ENCODE assay signal across 2 cellular contexts in the genomic region with DNA sequence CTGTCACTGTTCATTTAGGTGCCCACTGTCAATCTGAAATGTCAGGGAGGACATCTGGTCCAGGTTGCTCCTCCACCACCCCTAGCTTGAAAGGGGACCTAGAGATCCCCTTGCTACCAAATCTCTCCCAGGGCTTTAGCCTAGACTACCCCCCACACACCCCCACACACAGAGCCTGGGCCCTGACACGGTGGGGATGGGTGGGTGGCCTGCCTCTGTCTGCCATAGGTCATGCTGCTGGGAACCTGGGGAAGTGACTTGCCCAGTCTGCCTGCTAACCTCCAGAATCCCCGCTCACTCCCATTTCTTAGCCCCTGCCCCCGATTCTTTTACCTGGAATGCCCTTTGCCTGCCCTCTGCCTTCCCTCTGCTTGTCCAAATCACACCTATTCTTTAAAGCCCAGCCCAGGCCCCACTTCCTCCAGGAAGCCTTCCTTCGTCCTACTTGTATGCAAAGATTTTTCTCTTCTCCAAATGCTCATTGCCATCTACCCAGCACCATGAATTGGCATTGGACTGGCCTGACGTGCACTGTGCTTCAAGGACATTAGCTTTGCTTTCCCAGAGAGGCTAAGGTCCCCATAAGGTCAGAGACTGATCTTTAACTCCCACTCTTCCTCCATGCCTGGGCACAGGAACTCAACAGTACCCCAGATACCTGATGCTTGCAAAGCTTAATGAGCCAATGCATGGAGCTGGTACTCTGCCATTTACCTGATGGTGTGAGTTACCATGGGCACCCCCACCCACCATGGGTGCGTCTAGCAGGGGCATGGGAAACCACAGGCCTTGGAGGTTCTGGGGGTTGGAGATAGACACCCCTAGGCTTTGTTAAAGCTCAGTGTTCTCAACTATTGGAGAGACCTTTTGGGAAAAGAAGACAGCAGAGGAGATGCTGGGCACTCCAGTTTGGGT.
TF ChIP-seq lines count a peak whose summit lies in the region.

No MANE protein-coding gene starts in this region.

TF ChIP-seq in H1, 55 proteins besides CTCF, POLR2A, EP300 and RAD21:
- TF ChIP-seq TBP (IDR thresholded peaks at IDR 0.05; ENCODE audit: low read depth, low read length) = no peak
TF ChIP-seq in H1: peak in this region for 0.

TF ChIP-seq in neural cell, 6 proteins besides CTCF, POLR2A, EP300 and RAD21:
- TF ChIP-seq, protein P1, sequence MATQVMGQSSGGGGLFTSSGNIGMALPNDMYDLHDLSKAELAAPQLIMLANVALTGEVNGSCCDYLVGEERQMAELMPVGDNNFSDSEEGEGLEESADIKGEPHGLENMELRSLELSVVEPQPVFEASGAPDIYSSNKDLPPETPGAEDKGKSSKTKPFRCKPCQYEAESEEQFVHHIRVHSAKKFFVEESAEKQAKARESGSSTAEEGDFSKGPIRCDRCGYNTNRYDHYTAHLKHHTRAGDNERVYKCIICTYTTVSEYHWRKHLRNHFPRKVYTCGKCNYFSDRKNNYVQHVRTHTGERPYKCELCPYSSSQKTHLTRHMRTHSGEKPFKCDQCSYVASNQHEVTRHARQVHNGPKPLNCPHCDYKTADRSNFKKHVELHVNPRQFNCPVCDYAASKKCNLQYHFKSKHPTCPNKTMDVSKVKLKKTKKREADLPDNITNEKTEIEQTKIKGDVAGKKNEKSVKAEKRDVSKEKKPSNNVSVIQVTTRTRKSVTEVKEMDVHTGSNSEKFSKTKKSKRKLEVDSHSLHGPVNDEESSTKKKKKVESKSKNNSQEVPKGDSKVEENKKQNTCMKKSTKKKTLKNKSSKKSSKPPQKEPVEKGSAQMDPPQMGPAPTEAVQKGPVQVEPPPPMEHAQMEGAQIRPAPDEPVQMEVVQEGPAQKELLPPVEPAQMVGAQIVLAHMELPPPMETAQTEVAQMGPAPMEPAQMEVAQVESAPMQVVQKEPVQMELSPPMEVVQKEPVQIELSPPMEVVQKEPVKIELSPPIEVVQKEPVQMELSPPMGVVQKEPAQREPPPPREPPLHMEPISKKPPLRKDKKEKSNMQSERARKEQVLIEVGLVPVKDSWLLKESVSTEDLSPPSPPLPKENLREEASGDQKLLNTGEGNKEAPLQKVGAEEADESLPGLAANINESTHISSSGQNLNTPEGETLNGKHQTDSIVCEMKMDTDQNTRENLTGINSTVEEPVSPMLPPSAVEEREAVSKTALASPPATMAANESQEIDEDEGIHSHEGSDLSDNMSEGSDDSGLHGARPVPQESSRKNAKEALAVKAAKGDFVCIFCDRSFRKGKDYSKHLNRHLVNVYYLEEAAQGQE (IDR thresholded peaks at IDR 0.05; ENCODE audit: borderline replicate concordance) = no peak
- TF ChIP-seq TAF1 (IDR thresholded peaks at IDR 0.05; ENCODE audit: low read depth) (no peak), SMC3 (conservative IDR thresholded peaks at IDR 0.05; ENCODE audit: poor library complexity) (no peak), MXI1 (conservative IDR thresholded peaks at IDR 0.05; ENCODE audit: poor library complexity, severe bottlenecking) (no peak), EZH2 (IDR thresholded peaks at IDR 0.05; ENCODE audit: borderline replicate concordance, insufficient read depth, low read length, poor library complexity, severe bottlenecking) (no peak), POLR2AphosphoS5 (IDR thresholded peaks at IDR 0.05) (no peak)
